1 cellular context compared by ENCODE assay signal in the genomic region with DNA sequence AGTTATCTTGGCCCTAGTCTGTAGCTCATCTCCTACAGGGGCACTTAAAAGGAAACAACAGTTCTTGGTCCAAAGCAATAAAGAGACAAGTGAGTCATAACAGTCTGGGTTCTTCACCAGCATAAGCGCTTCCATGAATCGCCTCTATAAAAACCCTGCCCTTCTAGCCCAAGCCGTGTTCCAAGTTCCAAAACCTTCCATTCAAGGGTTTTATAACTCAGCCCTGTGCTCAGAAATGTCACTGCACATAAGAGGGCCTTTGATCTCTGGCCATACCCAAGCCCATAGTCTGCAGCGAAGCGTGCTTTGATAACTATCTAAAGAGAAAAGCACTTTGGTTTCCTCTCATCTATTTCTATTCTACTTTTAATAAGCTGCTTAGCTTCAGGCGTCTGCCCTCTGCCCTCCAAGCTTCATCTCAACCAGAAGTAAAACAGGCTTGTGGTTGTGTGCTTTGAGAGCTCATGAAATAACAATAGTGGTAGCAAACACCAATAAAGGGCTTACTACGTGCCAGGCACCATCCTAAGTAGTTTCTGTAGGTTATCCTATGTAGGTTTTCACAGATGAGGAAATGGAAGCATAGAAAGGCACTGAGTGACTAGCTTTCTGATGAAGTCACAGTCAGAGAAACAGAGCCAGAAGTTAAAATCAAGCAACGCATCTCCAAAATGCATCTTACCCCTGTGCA.
A peak's percentile ranks its signal among the peaks of the same experiment; 100 is the strongest.
TF ChIP-seq lines count a peak whose summit lies in the region.

No MANE protein-coding gene starts in this region.

TF ChIP-seq in GM12878, 131 proteins besides CTCF, POLR2A, EP300 and RAD21 (continued from another document):
- TF ChIP-seq, protein P1, sequence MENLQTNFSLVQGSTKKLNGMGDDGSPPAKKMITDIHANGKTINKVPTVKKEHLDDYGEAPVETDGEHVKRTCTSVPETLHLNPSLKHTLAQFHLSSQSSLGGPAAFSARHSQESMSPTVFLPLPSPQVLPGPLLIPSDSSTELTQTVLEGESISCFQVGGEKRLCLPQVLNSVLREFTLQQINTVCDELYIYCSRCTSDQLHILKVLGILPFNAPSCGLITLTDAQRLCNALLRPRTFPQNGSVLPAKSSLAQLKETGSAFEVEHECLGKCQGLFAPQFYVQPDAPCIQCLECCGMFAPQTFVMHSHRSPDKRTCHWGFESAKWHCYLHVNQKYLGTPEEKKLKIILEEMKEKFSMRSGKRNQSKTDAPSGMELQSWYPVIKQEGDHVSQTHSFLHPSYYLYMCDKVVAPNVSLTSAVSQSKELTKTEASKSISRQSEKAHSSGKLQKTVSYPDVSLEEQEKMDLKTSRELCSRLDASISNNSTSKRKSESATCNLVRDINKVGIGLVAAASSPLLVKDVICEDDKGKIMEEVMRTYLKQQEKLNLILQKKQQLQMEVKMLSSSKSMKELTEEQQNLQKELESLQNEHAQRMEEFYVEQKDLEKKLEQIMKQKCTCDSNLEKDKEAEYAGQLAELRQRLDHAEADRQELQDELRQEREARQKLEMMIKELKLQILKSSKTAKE (IDR thresholded peaks at IDR 0.05; ENCODE audit: low read depth, poor library complexity, severe bottlenecking): no peak
- TF ChIP-seq BCL11A (IDR thresholded peaks at IDR 0.05; ENCODE audit: low read depth, low read length) (no peak), IKZF1 (conservative IDR thresholded peaks at IDR 0.05) (no peak), NR2C1 (IDR thresholded peaks at IDR 0.05) (no peak), MEF2B (IDR thresholded peaks at IDR 0.05; ENCODE audit: partially characterized antibody, poor library complexity, severe bottlenecking) (no peak), RUNX3 (IDR thresholded peaks at IDR 0.05; ENCODE audit: low read length) (0 out of 2 replicates have a peak, but pooled peaks have one; percentile 16), HDAC6 (IDR thresholded peaks at IDR 0.05; ENCODE audit: unreplicated experiment) (no peak), DPF2 (IDR thresholded peaks at IDR 0.05) (peak; percentile 50; the same call in 1 of the 2 replicates), BRCA1 (IDR thresholded peaks at IDR 0.05; ENCODE audit: low read depth, low read length) (no peak), EED (IDR thresholded peaks at IDR 0.05; ENCODE audit: low read depth) (peak; percentile 39; the same call in 1 of the 2 replicates), NR2F1 (conservative IDR thresholded peaks at IDR 0.05) (0 out of 2 replicates have a peak, but pooled peaks have one; percentile 34), STAT1 (conservative IDR thresholded peaks at IDR 0.05) (no peak), SPI1 (IDR thresholded peaks at IDR 0.05; ENCODE audit: borderline replicate concordance, insufficient read depth, low read depth, low read length) (no peak), TCF3 (IDR thresholded peaks at IDR 0.05; ENCODE audit: borderline replicate concordance, insufficient read depth, low read depth, low read length) (no peak), SUZ12 (IDR thresholded peaks at IDR 0.05; ENCODE audit: unreplicated experiment) (no peak), SMARCA5 (IDR thresholded peaks at IDR 0.05) (no peak), CHD4 (IDR thresholded peaks at IDR 0.05) (no peak), SIN3A (IDR thresholded peaks at IDR 0.05; ENCODE audit: low read depth, low read length) (no peak), RB1 (IDR thresholded peaks at IDR 0.05; ENCODE audit: borderline replicate concordance) (no peak), IRF4 (IDR thresholded peaks at IDR 0.05; ENCODE audit: low read depth, low read length) (0 out of 2 replicates have a peak, but pooled peaks have one; percentile 7), NFYA (IDR thresholded peaks at IDR 0.05; ENCODE audit: borderline replicate concordance, low read depth, low read length) (no peak), PAX5 (IDR thresholded peaks at IDR 0.05; ENCODE audit: borderline replicate concordance, low read depth, low read length) (no peak), ATF7 (IDR thresholded peaks at IDR 0.05; ENCODE audit: low read depth) (no peak), NFXL1 (IDR thresholded peaks at IDR 0.05; ENCODE audit: borderline replicate concordance) (no peak), POLR2AphosphoS2 (IDR thresholded peaks at IDR 0.05; ENCODE audit: low read depth, low read length) (no peak), SREBF2 (IDR thresholded peaks at IDR 0.05; ENCODE audit: low read length) (no peak), ZNF217 (IDR thresholded peaks at IDR 0.05) (peak; percentile 75), KLF5 (IDR thresholded peaks at IDR 0.05; ENCODE audit: partially characterized antibody) (no peak), ZNF384 (IDR thresholded peaks at IDR 0.05; ENCODE audit: borderline replicate concordance, low read depth, low read length) (no peak), ESRRA (IDR thresholded peaks at IDR 0.05; ENCODE audit: low read length) (no peak), ZNF207 (IDR thresholded peaks at IDR 0.05; ENCODE audit: borderline replicate concordance) (no peak)
- TF ChIP-seq, protein P2, sequence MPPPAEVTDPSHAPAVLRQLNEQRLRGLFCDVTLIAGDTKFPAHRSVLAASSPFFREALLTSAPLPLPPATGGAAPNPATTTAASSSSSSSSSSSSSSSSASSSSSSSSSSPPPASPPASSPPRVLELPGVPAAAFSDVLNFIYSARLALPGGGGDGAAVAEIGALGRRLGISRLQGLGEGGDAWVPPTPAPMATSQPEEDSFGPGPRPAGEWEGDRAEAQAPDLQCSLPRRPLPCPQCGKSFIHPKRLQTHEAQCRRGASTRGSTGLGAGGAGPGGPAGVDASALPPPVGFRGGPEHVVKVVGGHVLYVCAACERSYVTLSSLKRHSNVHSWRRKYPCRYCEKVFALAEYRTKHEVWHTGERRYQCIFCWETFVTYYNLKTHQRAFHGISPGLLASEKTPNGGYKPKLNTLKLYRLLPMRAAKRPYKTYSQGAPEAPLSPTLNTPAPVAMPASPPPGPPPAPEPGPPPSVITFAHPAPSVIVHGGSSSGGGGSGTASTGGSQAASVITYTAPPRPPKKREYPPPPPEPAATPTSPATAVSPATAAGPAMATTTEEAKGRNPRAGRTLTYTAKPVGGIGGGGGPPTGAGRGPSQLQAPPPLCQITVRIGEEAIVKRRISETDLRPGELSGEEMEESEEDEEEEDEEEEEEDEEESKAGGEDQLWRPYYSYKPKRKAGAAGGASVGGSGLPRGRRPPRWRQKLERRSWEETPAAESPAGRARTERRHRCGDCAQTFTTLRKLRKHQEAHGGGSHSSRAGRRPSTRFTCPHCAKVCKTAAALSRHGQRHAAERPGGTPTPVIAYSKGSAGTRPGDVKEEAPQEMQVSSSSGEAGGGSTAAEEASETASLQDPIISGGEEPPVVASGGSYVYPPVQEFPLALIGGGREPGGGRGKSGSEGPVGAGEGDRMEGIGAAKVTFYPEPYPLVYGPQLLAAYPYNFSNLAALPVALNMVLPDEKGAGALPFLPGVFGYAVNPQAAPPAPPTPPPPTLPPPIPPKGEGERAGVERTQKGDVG (CRISPR knock-in tag; IDR thresholded peaks at IDR 0.05): no peak
- TF ChIP-seq, protein P3, sequence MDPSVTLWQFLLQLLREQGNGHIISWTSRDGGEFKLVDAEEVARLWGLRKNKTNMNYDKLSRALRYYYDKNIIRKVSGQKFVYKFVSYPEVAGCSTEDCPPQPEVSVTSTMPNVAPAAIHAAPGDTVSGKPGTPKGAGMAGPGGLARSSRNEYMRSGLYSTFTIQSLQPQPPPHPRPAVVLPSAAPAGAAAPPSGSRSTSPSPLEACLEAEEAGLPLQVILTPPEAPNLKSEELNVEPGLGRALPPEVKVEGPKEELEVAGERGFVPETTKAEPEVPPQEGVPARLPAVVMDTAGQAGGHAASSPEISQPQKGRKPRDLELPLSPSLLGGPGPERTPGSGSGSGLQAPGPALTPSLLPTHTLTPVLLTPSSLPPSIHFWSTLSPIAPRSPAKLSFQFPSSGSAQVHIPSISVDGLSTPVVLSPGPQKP (IDR thresholded peaks at IDR 0.05; ENCODE audit: low read depth, low read length): no peak
- TF ChIP-seq, protein P4, sequence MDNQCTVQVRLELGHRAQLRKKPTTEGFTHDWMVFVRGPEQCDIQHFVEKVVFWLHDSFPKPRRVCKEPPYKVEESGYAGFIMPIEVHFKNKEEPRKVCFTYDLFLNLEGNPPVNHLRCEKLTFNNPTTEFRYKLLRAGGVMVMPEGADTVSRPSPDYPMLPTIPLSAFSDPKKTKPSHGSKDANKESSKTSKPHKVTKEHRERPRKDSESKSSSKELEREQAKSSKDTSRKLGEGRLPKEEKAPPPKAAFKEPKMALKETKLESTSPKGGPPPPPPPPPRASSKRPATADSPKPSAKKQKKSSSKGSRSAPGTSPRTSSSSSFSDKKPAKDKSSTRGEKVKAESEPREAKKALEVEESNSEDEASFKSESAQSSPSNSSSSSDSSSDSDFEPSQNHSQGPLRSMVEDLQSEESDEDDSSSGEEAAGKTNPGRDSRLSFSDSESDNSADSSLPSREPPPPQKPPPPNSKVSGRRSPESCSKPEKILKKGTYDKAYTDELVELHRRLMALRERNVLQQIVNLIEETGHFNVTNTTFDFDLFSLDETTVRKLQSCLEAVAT (IDR thresholded peaks at IDR 0.05): no peak
- TF ChIP-seq, protein P5, sequence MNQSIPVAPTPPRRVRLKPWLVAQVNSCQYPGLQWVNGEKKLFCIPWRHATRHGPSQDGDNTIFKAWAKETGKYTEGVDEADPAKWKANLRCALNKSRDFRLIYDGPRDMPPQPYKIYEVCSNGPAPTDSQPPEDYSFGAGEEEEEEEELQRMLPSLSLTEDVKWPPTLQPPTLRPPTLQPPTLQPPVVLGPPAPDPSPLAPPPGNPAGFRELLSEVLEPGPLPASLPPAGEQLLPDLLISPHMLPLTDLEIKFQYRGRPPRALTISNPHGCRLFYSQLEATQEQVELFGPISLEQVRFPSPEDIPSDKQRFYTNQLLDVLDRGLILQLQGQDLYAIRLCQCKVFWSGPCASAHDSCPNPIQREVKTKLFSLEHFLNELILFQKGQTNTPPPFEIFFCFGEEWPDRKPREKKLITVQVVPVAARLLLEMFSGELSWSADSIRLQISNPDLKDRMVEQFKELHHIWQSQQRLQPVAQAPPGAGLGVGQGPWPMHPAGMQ (IDR thresholded peaks at IDR 0.05; ENCODE audit: borderline replicate concordance): no peak
- TF ChIP-seq, protein P6, sequence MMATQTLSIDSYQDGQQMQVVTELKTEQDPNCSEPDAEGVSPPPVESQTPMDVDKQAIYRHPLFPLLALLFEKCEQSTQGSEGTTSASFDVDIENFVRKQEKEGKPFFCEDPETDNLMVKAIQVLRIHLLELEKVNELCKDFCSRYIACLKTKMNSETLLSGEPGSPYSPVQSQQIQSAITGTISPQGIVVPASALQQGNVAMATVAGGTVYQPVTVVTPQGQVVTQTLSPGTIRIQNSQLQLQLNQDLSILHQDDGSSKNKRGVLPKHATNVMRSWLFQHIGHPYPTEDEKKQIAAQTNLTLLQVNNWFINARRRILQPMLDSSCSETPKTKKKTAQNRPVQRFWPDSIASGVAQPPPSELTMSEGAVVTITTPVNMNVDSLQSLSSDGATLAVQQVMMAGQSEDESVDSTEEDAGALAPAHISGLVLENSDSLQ (IDR thresholded peaks at IDR 0.05): no peak
- TF ChIP-seq, protein P7, sequence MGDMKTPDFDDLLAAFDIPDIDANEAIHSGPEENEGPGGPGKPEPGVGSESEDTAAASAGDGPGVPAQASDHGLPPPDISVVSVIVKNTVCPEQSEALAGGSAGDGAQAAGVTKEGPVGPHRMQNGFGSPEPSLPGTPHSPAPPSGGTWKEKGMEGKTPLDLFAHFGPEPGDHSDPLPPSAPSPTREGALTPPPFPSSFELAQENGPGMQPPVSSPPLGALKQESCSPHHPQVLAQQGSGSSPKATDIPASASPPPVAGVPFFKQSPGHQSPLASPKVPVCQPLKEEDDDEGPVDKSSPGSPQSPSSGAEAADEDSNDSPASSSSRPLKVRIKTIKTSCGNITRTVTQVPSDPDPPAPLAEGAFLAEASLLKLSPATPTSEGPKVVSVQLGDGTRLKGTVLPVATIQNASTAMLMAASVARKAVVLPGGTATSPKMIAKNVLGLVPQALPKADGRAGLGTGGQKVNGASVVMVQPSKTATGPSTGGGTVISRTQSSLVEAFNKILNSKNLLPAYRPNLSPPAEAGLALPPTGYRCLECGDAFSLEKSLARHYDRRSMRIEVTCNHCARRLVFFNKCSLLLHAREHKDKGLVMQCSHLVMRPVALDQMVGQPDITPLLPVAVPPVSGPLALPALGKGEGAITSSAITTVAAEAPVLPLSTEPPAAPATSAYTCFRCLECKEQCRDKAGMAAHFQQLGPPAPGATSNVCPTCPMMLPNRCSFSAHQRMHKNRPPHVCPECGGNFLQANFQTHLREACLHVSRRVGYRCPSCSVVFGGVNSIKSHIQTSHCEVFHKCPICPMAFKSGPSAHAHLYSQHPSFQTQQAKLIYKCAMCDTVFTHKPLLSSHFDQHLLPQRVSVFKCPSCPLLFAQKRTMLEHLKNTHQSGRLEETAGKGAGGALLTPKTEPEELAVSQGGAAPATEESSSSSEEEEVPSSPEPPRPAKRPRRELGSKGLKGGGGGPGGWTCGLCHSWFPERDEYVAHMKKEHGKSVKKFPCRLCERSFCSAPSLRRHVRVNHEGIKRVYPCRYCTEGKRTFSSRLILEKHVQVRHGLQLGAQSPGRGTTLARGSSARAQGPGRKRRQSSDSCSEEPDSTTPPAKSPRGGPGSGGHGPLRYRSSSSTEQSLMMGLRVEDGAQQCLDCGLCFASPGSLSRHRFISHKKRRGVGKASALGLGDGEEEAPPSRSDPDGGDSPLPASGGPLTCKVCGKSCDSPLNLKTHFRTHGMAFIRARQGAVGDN (IDR thresholded peaks at IDR 0.05): 0 out of 2 replicates have a peak, but pooled peaks have one; percentile 14
- TF ChIP-seq, protein P8, sequence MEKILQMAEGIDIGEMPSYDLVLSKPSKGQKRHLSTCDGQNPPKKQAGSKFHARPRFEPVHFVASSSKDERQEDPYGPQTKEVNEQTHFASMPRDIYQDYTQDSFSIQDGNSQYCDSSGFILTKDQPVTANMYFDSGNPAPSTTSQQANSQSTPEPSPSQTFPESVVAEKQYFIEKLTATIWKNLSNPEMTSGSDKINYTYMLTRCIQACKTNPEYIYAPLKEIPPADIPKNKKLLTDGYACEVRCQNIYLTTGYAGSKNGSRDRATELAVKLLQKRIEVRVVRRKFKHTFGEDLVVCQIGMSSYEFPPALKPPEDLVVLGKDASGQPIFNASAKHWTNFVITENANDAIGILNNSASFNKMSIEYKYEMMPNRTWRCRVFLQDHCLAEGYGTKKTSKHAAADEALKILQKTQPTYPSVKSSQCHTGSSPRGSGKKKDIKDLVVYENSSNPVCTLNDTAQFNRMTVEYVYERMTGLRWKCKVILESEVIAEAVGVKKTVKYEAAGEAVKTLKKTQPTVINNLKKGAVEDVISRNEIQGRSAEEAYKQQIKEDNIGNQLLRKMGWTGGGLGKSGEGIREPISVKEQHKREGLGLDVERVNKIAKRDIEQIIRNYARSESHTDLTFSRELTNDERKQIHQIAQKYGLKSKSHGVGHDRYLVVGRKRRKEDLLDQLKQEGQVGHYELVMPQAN (conservative IDR thresholded peaks at IDR 0.05): no peak
TF ChIP-seq in GM12878: peak in this region for 7.
